27 cellular contexts compared by ENCODE assay signal in genomic region chr9:26391036-26391435, GRCh38.
"Had no signal": no experiment of that assay in that cellular context is flagged by ENCODE, and none has a peak within 500 bp of the region (broad histone marks: within the 10 kb centered on the region; RNA-seq: fewer than 3 reads in every experiment).

No MANE protein-coding gene starts in this region.

- H3K79me2 ChIP-seq: hepatocyte had no signal

- H3K36me3 ChIP-seq: left ventricle myocardium inferior, pancreas, prostate gland, sigmoid colon, spleen, suprapubic skin, thoracic aorta, tibial artery, upper lobe of right lung had no signal

- H3K36me3 Mint-ChIP-seq: memory B cell; stimulated activated effector memory CD8-positive, alpha-beta T cell treated with anti-CD3 and anti-CD28 coated beads, Interleukin-12 subunit alpha, Interleukin-12 subunit beta, amount 100 ng/mL, for 72 hours had no signal

- H3K4me1 Mint-ChIP-seq: memory B cell; naive thymus-derived CD4-positive, alpha-beta T cell; stimulated activated effector memory CD8-positive, alpha-beta T cell treated with anti-CD3 and anti-CD28 coated beads, Interleukin-12 subunit alpha, Interleukin-12 subunit beta, amount 100 ng/mL, for 72 hours had no signal

- H3K4me3 Mint-ChIP-seq: memory B cell; naive thymus-derived CD4-positive, alpha-beta T cell; natural killer cell treated with Interleukin-12 subunit alpha and Interleukin-12 subunit beta and Interleukin-15 and Interleukin-18, amount 100 ng/mL, for 72 hours; stimulated activated effector memory CD8-positive, alpha-beta T cell treated with anti-CD3 and anti-CD28 coated beads, Interleukin-12 subunit alpha, Interleukin-12 subunit beta, amount 100 ng/mL, for 72 hours; stimulated activated naive CD8-positive, alpha-beta T cell treated with anti-CD3 and anti-CD28 coated beads, Interleukin-15, Interleukin-2, amounts not matched to agents 100 ng/mL and 50 ng/mL, for 24 hours had no signal

- H3K27ac ChIP-seq: hepatocyte, left ventricle myocardium inferior, pancreas, prostate gland, sigmoid colon, spleen, suprapubic skin, thoracic aorta, tibial artery, upper lobe of right lung had no signal

- H3K4me2 ChIP-seq: hepatocyte had no signal

- DNase-seq: islet precursor cell; left ventricle myocardium inferior; midbrain; mucosa of descending colon; naive thymus-derived CD4-positive, alpha-beta T cell; nucleus accumbens; pancreas; posterior cingulate gyrus; retina; right cardiac atrium; sigmoid colon; small intestine; spleen; stimulated activated CD4-positive, alpha-beta T cell treated with anti-CD3 and anti-CD28 coated beads, Interleukin-4, amount 100 ng/mL, for 24 hours; stimulated activated naive CD4-positive, alpha-beta T cell; tibial artery; trophoblast cell; upper lobe of right lung had no signal

- H3K9me3 ChIP-seq: pancreas, prostate gland, suprapubic skin, thoracic aorta, upper lobe of right lung had no signal

- H3K4me3 ChIP-seq: hepatocyte, left ventricle myocardium inferior, lung, mucosa of descending colon, pancreas, prostate gland, sigmoid colon, spleen, suprapubic skin, thoracic aorta, tibial artery, upper lobe of right lung had no signal

- H3K27me3 ChIP-seq: hepatocyte, pancreas, sigmoid colon, spleen, suprapubic skin, tibial artery, upper lobe of right lung had no signal

- H3K27ac Mint-ChIP-seq: memory B cell; naive thymus-derived CD4-positive, alpha-beta T cell; natural killer cell treated with Interleukin-12 subunit alpha and Interleukin-12 subunit beta and Interleukin-15 and Interleukin-18, amount 100 ng/mL, for 72 hours; stimulated activated effector memory CD8-positive, alpha-beta T cell treated with anti-CD3 and anti-CD28 coated beads, Interleukin-12 subunit alpha, Interleukin-12 subunit beta, amount 100 ng/mL, for 72 hours; stimulated activated naive CD8-positive, alpha-beta T cell treated with anti-CD3 and anti-CD28 coated beads, Interleukin-15, Interleukin-2, amounts not matched to agents 100 ng/mL and 50 ng/mL, for 24 hours had no signal

- H3K4me1 ChIP-seq: left ventricle myocardium inferior, pancreas, prostate gland, sigmoid colon, spleen, suprapubic skin, tibial artery, upper lobe of right lung had no signal

- H2AFZ ChIP-seq: hepatocyte had no signal

- H3K27me3 Mint-ChIP-seq: memory B cell; naive thymus-derived CD4-positive, alpha-beta T cell; natural killer cell treated with Interleukin-12 subunit alpha and Interleukin-12 subunit beta and Interleukin-15 and Interleukin-18, amount 100 ng/mL, for 72 hours; stimulated activated naive CD8-positive, alpha-beta T cell treated with anti-CD3 and anti-CD28 coated beads, Interleukin-15, Interleukin-2, amounts not matched to agents 100 ng/mL and 50 ng/mL, for 24 hours had no signal
